In the genomic region with DNA sequence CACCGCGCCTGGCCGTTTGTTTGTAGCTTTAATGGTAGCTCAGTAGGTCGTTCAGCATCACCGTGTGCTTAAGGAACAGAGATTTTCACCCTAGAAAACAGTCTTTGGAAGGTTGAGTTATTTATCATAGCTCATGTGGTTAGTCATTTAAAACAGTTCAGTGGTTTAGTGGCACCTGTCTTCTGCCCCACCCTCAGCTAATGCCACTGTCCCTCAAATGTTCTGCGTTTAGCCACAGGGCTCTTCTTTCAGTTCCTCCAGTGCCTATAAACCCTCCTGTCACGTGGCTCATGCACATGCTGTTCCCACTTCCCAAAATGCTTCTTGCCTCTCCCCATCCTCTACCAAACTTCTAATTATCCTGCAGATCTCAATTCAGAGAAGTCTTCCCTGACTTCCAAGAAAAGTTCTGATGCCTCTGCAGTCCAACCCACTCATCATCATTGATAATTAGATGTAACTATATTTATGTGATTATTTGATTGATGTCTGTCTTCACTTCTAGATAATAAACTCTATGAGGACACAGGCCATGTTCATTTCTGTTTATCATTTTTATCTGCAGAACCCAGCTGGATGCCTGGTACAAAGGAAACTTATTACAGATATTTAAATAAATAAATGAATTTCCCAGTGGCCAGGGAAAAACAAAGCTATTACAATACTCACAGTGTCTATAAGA, we compare ENCODE assay signal across 9 cellular contexts. TPM values are rescaled to one million over a fixed set of nuclear protein-coding genes. Genes with fewer than 3 reads are reported as not detected.
DNase-seq lines count a peak whose midpoint lies in the region; ATAC-seq, FAIRE-seq and TF ChIP-seq lines count a peak whose summit lies in the region.
"Had no signal": no experiment of that assay in that cellular context is flagged by ENCODE, and none has a peak within 500 bp of the region (broad histone marks: within the 10 kb centered on the region; RNA-seq: fewer than 3 reads in every experiment).

No MANE protein-coding gene starts in this region.

- no peaks in the 10 kb centered on the region for H3K27me3 ChIP-seq in left ventricle myocardium inferior (ENCODE audit: low read depth)

- ATAC-seq in Right ventricle myocardium inferior: no peak
- ATAC-seq in HG02885 (IDR thresholded peaks at IDR 0.05; ENCODE audit: poor library complexity, unreplicated experiment): peak; percentile 81

- peak; percentile 19 for DNase-seq in left ventricle myocardium inferior
- DNase-seq in Right ventricle myocardium inferior (ENCODE audit: missing footprints): no peak
- DNase-seq in OCI-M1 (lab: John Stamatoyannopoulos, UW): peak; percentile 72
- no peak for DNase-seq in hepatic stellate cell (ENCODE audit: low spot score)
- DNase-seq in NCI-H2227 (lab: John Stamatoyannopoulos, UW; ENCODE audit: unreplicated experiment): no peak
- no peak for DNase-seq in RCC 7860 (ENCODE audit: low spot score)

- no peak overlapping the region for H3K4me3 Mint-ChIP-seq in stimulated activated naive CD8-positive, alpha-beta T cell treated with anti-CD3 and anti-CD28 coated beads, Interleukin-15, Interleukin-2, amounts not matched to agents 100 ng/mL and 50 ng/mL, for 24 hours
- H3K4me3 Mint-ChIP-seq: mesothelial cell of epicardium had no signal

- H3K36me3 Mint-ChIP-seq in stimulated activated naive CD8-positive, alpha-beta T cell treated with anti-CD3 and anti-CD28 coated beads, Interleukin-15, Interleukin-2, amounts not matched to agents 100 ng/mL and 50 ng/mL, for 24 hours (ENCODE audit: low read depth): peaks cover 4% of the 10 kb centered on the region
- H3K36me3 Mint-ChIP-seq: mesothelial cell of epicardium had no signal

- peaks cover 20% of the 10 kb centered on the region for H3K4me1 ChIP-seq in left ventricle myocardium inferior

- no peaks in the 10 kb centered on the region for H3K27me3 Mint-ChIP-seq in stimulated activated naive CD8-positive, alpha-beta T cell treated with anti-CD3 and anti-CD28 coated beads, Interleukin-15, Interleukin-2, amounts not matched to agents 100 ng/mL and 50 ng/mL, for 24 hours

- H3K9me3 Mint-ChIP-seq in stimulated activated naive CD8-positive, alpha-beta T cell treated with anti-CD3 and anti-CD28 coated beads, Interleukin-15, Interleukin-2, amounts not matched to agents 100 ng/mL and 50 ng/mL, for 24 hours: no peaks in the 10 kb centered on the region

- FAIRE-seq in RCC 7860 (lab: Jason Lieb, UNC): no peak

- H3K9me3 ChIP-seq in left ventricle myocardium inferior (replicated peaks): no peaks in the 10 kb centered on the region

- no peak overlapping the region for H3K27ac ChIP-seq in left ventricle myocardium inferior (replicated peaks)

- no peaks in the 10 kb centered on the region for H3K36me3 ChIP-seq in left ventricle myocardium inferior

- peak overlapping the region; percentile 89 for H3K27ac Mint-ChIP-seq in stimulated activated naive CD8-positive, alpha-beta T cell treated with anti-CD3 and anti-CD28 coated beads, Interleukin-15, Interleukin-2, amounts not matched to agents 100 ng/mL and 50 ng/mL, for 24 hours
- H3K27ac Mint-ChIP-seq: mesothelial cell of epicardium had no signal

- no peak for TF ChIP-seq CTCF in left ventricle myocardium inferior (IDR thresholded peaks at IDR 0.05; ENCODE audit: borderline replicate concordance)

- intact Hi-C loops in left ventricle myocardium inferior (cut with micrococcal nuclease): no loop called here
- intact Hi-C loops in Right ventricle myocardium inferior (cut with DNase I): no loop called here

- peaks cover 84% of the 10 kb centered on the region for H3K4me1 Mint-ChIP-seq in stimulated activated naive CD8-positive, alpha-beta T cell treated with anti-CD3 and anti-CD28 coated beads, Interleukin-15, Interleukin-2, amounts not matched to agents 100 ng/mL and 50 ng/mL, for 24 hours (ENCODE audit: low read depth)

- H3K4me3 ChIP-seq in left ventricle myocardium inferior: no peak overlapping the region

RNA-seq across cellular contexts. Expression of a gene that starts 14.4 kb away (rescaled TPM):
- 5.0 TPM for total RNA-seq in left ventricle myocardium inferior
- total RNA-seq in Right ventricle myocardium inferior: 6.7 TPM

Comparison
In these comparisons a context has a peak if more than half of its experiments do, and no peak if none do; other contexts are left out.
1. DNase-seq: peak in left ventricle myocardium inferior (single experiment) and OCI-M1 (single experiment); none in Right ventricle myocardium inferior (single experiment), hepatic stellate cell (single experiment), NCI-H2227 (single experiment) and RCC 7860 (single experiment).